Comparison of ENCODE assay signal across 9 cellular contexts in the genomic region with DNA sequence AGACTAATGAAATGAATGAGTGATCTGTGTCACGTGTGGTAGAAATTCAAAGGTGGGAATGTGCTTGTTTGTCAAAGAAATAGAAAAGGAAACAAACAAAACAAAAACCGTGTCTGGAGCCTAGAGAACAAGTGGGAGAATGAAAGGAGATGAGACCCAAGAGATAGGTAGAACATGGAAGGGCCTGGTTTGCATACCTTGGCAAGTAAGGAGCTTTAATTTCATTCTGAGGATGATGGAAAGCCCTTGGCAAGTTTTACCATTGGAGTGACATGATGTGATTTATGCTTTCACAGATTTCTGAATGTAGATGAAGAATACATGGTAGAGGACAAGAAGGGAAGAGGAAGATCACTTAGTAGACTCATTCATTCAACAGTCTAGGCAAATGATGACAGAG. TPM values are rescaled to one million over a fixed set of nuclear protein-coding genes. Genes with fewer than 3 reads are reported as not detected.
"Had no signal": no experiment of that assay in that cellular context is flagged by ENCODE, and none has a peak within 500 bp of the region (broad histone marks: within the 10 kb centered on the region; RNA-seq: fewer than 3 reads in every experiment).

No MANE protein-coding gene starts in this region.

- FAIRE-seq: G401.6, GM12878, GM12891, GM12892, GM18507, GM19239 had no signal

- DNase-seq: GDM1, GF-D8 had no signal

- H3K4me3 ChIP-seq: GM12878 had no signal

- ATAC-seq: GM12878 had no signal

RNA-seq across cellular contexts. Expression of gene PRDM1, which starts 26.8 kb away (rescaled TPM):
- total RNA-seq: G401 had no signal
